11 cellular contexts compared by ENCODE assay signal in genomic region chr7:29480456-29480855, GRCh38.
DNase-seq lines count a peak whose midpoint lies in the region; ATAC-seq and TF ChIP-seq lines count a peak whose summit lies in the region.
"Had no signal": no experiment of that assay in that cellular context is flagged by ENCODE, and none has a peak within 500 bp of the region (broad histone marks: within the 10 kb centered on the region; RNA-seq: fewer than 3 reads in every experiment).

No MANE protein-coding gene starts in this region.

- H3K27ac ChIP-seq in esophagus muscularis mucosa (replicated peaks in 1 of 4), result peak overlapping the region; percentile 73 to 84 (median 80)
- peak overlapping the region; percentile 74 to 87 for H3K27ac ChIP-seq in testis

- DNase-seq in NCI-H1417 (lab: John Stamatoyannopoulos, UW) (peak in 2 of 3 experiments; percentile 29 to 52), NCI-H1417 treated with DMSO at 0.1 percent for 48 hours (lab: John Stamatoyannopoulos, UW) (no peak), esophagus muscularis mucosa (ENCODE audit: extremely low spot score) (peak; percentile 89), middle frontal gyrus (ENCODE audit: extremely low spot score, low spot score) (peak; percentile 66), testis (peak; percentile 76), T-helper 2 cell (no peak), DMS53 (lab: John Stamatoyannopoulos, UW) (no peak)
- DNase-seq: activated CD4-positive, alpha-beta memory T cell treated with anti-CD3 and anti-CD28 coated beads for 36 hours; stimulated activated CD4-positive, alpha-beta T cell treated with anti-CD3 and anti-CD28 coated beads, Interleukin-15, amount 100 ng/mL, for 24 hours; T-helper 1 cell had no signal

- no peak for TF ChIP-seq EP300 in esophagus muscularis mucosa (IDR thresholded peaks at IDR 0.05)

- H3K9me3 ChIP-seq in esophagus muscularis mucosa (no peaks in the 10 kb centered on the region), testis (no peaks in the 10 kb centered on the region)

- H3K27me3 ChIP-seq in esophagus muscularis mucosa (no peaks in the 10 kb centered on the region), testis (no peaks in the 10 kb centered on the region)

- H3K4me1 ChIP-seq in esophagus muscularis mucosa (peaks cover 35 to 65% (median 61%) of the 10 kb centered on the region in 4 donors), testis (peaks cover 33% of the 10 kb centered on the region)

- no peaks in the 10 kb centered on the region for H3K36me3 ChIP-seq in esophagus muscularis mucosa
- H3K36me3 ChIP-seq in testis (ENCODE audit: low read depth, missing control alignments), result no peaks in the 10 kb centered on the region

- TF ChIP-seq POLR2A in esophagus muscularis mucosa (IDR thresholded peaks at IDR 0.05; ENCODE audit: low read depth) (no peak), testis (IDR thresholded peaks at IDR 0.05) (no peak)

- H3K4me3 ChIP-seq in esophagus muscularis mucosa, result peak overlapping the region; percentile 26 to 41 (median 34)
- no peak overlapping the region for H3K4me3 ChIP-seq in testis

- TF ChIP-seq CTCF in esophagus muscularis mucosa (IDR thresholded peaks at IDR 0.05), result no peak
- TF ChIP-seq CTCF in testis (IDR thresholded peaks at IDR 0.05), result no peak

- no peak for ATAC-seq in HG03097 (IDR thresholded peaks at IDR 0.05; ENCODE audit: low FRiP score, unreplicated experiment)

- intact Hi-C loops in esophagus muscularis mucosa (cut with DNase I), result no loop called here
- intact Hi-C loops in testis (cut with DNase I; ENCODE audit: low total_unique reads), result no loop called here

- WGBS in esophagus muscularis mucosa, result 25% methylated on average over 5 of the region's 5 CpGs
- 42 to 50% methylated on average over 5 of the region's 5 CpGs for WGBS in testis, 2 donors

Comparison
In these comparisons a context has a peak if more than half of its experiments do, and no peak if none do; other contexts are left out.
1. DNase-seq: peak in NCI-H1417 (2 of 3), esophagus muscularis mucosa (single experiment), middle frontal gyrus (single experiment) and testis (single experiment); none in NCI-H1417 treated with DMSO at 0.1 percent for 48 hours (single experiment), T-helper 2 cell (0 of 5) and DMS53 (single experiment).
2. H3K4me3 ChIP-seq: peak in esophagus muscularis mucosa (4 of 4); none in testis (0 of 2).